In genomic region chr22:20575724-20576444, GRCh38 we compare ENCODE assay signal across 16 cellular contexts.
DNase-seq lines count a peak whose midpoint lies in the region; ATAC-seq and TF ChIP-seq lines count a peak whose summit lies in the region.
"Had no signal": no experiment of that assay in that cellular context is flagged by ENCODE, and none has a peak within 500 bp of the region (broad histone marks: within the 10 kb centered on the region; RNA-seq: fewer than 3 reads in every experiment).

No MANE protein-coding gene starts in this region.

- H3K9ac ChIP-seq in BLaER1 (no peak overlapping the region), H9 (ENCODE audit: extremely low read depth, insufficient read length, low read length) (no peak overlapping the region)
- H3K9ac ChIP-seq in BLaER1 treated with 17β-estradiol and CSF1 and Interleukin-3, amounts not matched to agents 10 nM and 100 nM, result no peak overlapping the region; a peak in 1 of 22 replicates

- H3K4me1 Mint-ChIP-seq in activated T-helper 2 cell treated with anti-CD3 and anti-CD28 coated beads, Interferon-gamma antibody, Interleukin-2, Interleukin-4, amounts not matched to agents 10 μg/mL and 5 μg/mL and 100 μg/mL, durations not matched to agents 14 hours and 24 hours and 36 hours (ENCODE audit: low read depth), result peaks cover 21% of the 10 kb centered on the region
- H3K4me1 Mint-ChIP-seq in H9, result peaks cover 0 to 7% of the 10 kb centered on the region in 2 experiments; a peak in 1 of 4 replicates

- peaks cover 77% of the 10 kb centered on the region for H3K36me3 Mint-ChIP-seq in activated T-helper 2 cell treated with anti-CD3 and anti-CD28 coated beads, Interferon-gamma antibody, Interleukin-2, Interleukin-4, amounts not matched to agents 10 μg/mL and 5 μg/mL and 100 μg/mL, durations not matched to agents 14 hours and 24 hours and 36 hours (ENCODE audit: low read depth)
- H3K36me3 Mint-ChIP-seq in H9 (ENCODE audit: insufficient read depth in 1 of 3, low read depth in 3 of 3), result peaks cover 19 to 60% (median 42%) of the 10 kb centered on the region in 3 experiments; a peak in 6 of 7 replicates

- H3K79me2 ChIP-seq in H9 (ENCODE audit: insufficient read depth, low read length), result no peaks in the 10 kb centered on the region

- H2AFZ ChIP-seq in H9 (ENCODE audit: low read length), result no peak overlapping the region

- no peak overlapping the region for H3T11ph ChIP-seq in H9 (ENCODE audit: low read length)

- intact Hi-C loops in activated T-helper 2 cell treated with anti-CD3 and anti-CD28 coated beads, Interferon-gamma antibody, Interleukin-2, Interleukin-4, amounts not matched to agents 10 μg/mL and 5 μg/mL and 100 μg/mL, durations not matched to agents 14 hours and 24 hours and 36 hours (cut with micrococcal nuclease), result no loop called here
- intact Hi-C loops in Right ventricle myocardium superior (cut with DNase I), result no loop called here

- no peak overlapping the region for H3K23ac ChIP-seq in H9 (ENCODE audit: insufficient read length, low read depth, low read length)

- H2AK5ac ChIP-seq in H9 (ENCODE audit: insufficient read length, low read length), result no peak overlapping the region

- H3K23me2 ChIP-seq in H9 (ENCODE audit: insufficient read length, low read depth, low read length, poor library complexity, severe bottlenecking), result no peaks in the 10 kb centered on the region

- no peak overlapping the region for H3K14ac ChIP-seq in H9 (ENCODE audit: insufficient read depth, low read length)

- H3K9me3 Mint-ChIP-seq in activated T-helper 2 cell treated with anti-CD3 and anti-CD28 coated beads, Interferon-gamma antibody, Interleukin-2, Interleukin-4, amounts not matched to agents 10 μg/mL and 5 μg/mL and 100 μg/mL, durations not matched to agents 14 hours and 24 hours and 36 hours, result no peaks in the 10 kb centered on the region
- H3K9me3 Mint-ChIP-seq in H9, result no peaks in the 10 kb centered on the region
- H3K9me3 Mint-ChIP-seq: CD8-positive, alpha-beta T cell had no signal

- H3K27ac ChIP-seq in BLaER1 (peak overlapping the region; percentile 21; the same call in 1 of the 2 replicates), neutrophil (peak overlapping the region; percentile 52), H9 (ENCODE audit: insufficient read length, low read depth, low read length) (no peak overlapping the region)
- H3K27ac ChIP-seq in BLaER1 treated with 17β-estradiol and CSF1 and Interleukin-3, amounts not matched to agents 10 nM and 100 nM, result peak overlapping the region in 5 of 11 experiments; percentile 19 to 43 (median 27); a peak in 2 of 22 replicates
- H3K27ac ChIP-seq: SK-N-MC had no signal

- H3K27ac Mint-ChIP-seq in activated T-helper 2 cell treated with anti-CD3 and anti-CD28 coated beads, Interferon-gamma antibody, Interleukin-2, Interleukin-4, amounts not matched to agents 10 μg/mL and 5 μg/mL and 100 μg/mL, durations not matched to agents 14 hours and 24 hours and 36 hours, result peak overlapping the region; percentile 46
- no peak overlapping the region for H3K27ac Mint-ChIP-seq in H9
- H3K27ac Mint-ChIP-seq: CD8-positive, alpha-beta T cell had no signal

- H2BK120ac ChIP-seq in H9 (ENCODE audit: low read depth, low read length, poor library complexity, severe bottlenecking), result no peak overlapping the region

- no peak overlapping the region for H2BK20ac ChIP-seq in H9 (ENCODE audit: low read depth, low read length, poor library complexity, severe bottlenecking)

- DNase-seq in activated T-helper 2 cell treated with anti-CD3 and anti-CD28 coated beads, Interferon-gamma antibody, Interleukin-2, Interleukin-4, amounts not matched to agents 10 μg/mL and 5 μg/mL and 100 μg/mL, durations not matched to agents 14 hours and 24 hours and 36 hours (ENCODE audit: low spot score), result no peak
- DNase-seq in Right ventricle myocardium superior (no peak), H9 (no peak)
- DNase-seq: DMS79 treated with DMSO at 0.1 percent for 48 hours, HCEC 1CT, NCI-H1436, NCI-H2029 treated with DMSO at 0.1 percent for 48 hours, NCI-H2171 treated with DMSO at 0.1 percent for 48 hours, NCI-H748 treated with DMSO at 0.1 percent for 48 hours, PC-3 had no signal

- H3K27me3 ChIP-seq in BLaER1 (no peaks in the 10 kb centered on the region), neutrophil (no peaks in the 10 kb centered on the region), H9 (ENCODE audit: insufficient read depth, low read length) (no peaks in the 10 kb centered on the region)
- H3K27me3 ChIP-seq in BLaER1 treated with 17β-estradiol and CSF1 and Interleukin-3, amounts not matched to agents 10 nM and 100 nM, result no peaks in the 10 kb centered on the region

- H4K8ac ChIP-seq in H9 (replicated peaks; ENCODE audit: insufficient read length, low read depth, low read length), result no peak overlapping the region

- H2BK5ac ChIP-seq in H9 (ENCODE audit: insufficient read length, low read length), result no peak overlapping the region

- H3K27me3 Mint-ChIP-seq in activated T-helper 2 cell treated with anti-CD3 and anti-CD28 coated beads, Interferon-gamma antibody, Interleukin-2, Interleukin-4, amounts not matched to agents 10 μg/mL and 5 μg/mL and 100 μg/mL, durations not matched to agents 14 hours and 24 hours and 36 hours (ENCODE audit: low read depth), result no peaks in the 10 kb centered on the region
- H3K27me3 Mint-ChIP-seq in H9 (ENCODE audit: low read depth), result no peaks in the 10 kb centered on the region

- H3K9me3 ChIP-seq in BLaER1, result no peaks in the 10 kb centered on the region
- no peaks in the 10 kb centered on the region for H3K9me3 ChIP-seq in BLaER1 treated with 17β-estradiol and CSF1 and Interleukin-3, amounts not matched to agents 10 nM and 100 nM (replicated peaks in 1 of 11)
- H3K9me3 ChIP-seq in neutrophil, result no peaks in the 10 kb centered on the region
- H3K9me3 ChIP-seq in H9 (ENCODE audit: control insufficient read depth, low read depth, low read length), result no peaks in the 10 kb centered on the region

- no peak overlapping the region for H4K91ac ChIP-seq in H9 (ENCODE audit: insufficient read length, low read depth, low read length)

- TF ChIP-seq CTCF in neutrophil (IDR thresholded peaks at IDR 0.05) (no peak), H9 (conservative IDR thresholded peaks at IDR 0.05) (no peak)

- H3K79me1 ChIP-seq in H9 (ENCODE audit: insufficient read depth, low read depth, low read length, poor library complexity, severe bottlenecking), result no peaks in the 10 kb centered on the region

- no peak overlapping the region for H3K56ac ChIP-seq in H9 (ENCODE audit: insufficient read length, low read depth, low read length)

- no peak overlapping the region for H3K4me3 Mint-ChIP-seq in activated T-helper 2 cell treated with anti-CD3 and anti-CD28 coated beads, Interferon-gamma antibody, Interleukin-2, Interleukin-4, amounts not matched to agents 10 μg/mL and 5 μg/mL and 100 μg/mL, durations not matched to agents 14 hours and 24 hours and 36 hours (ENCODE audit: low read depth)
- no peak overlapping the region for H3K4me3 Mint-ChIP-seq in H9
- H3K4me3 Mint-ChIP-seq: CD8-positive, alpha-beta T cell had no signal

- peaks cover 98% of the 10 kb centered on the region for H4K20me1 ChIP-seq in BLaER1
- H4K20me1 ChIP-seq in BLaER1 treated with 17β-estradiol and CSF1 and Interleukin-3, amounts not matched to agents 10 nM and 100 nM, result peaks cover 57 to 100% (median 93%) of the 10 kb centered on the region in 11 experiments
- peaks cover 1% of the 10 kb centered on the region for H4K20me1 ChIP-seq in H9 (ENCODE audit: control insufficient read depth, insufficient read depth, insufficient read length)

- H3K4me2 ChIP-seq in BLaER1, result no peak overlapping the region
- peak overlapping the region in 8 of 11 experiments; percentile 9 to 68 (median 47); a peak in 13 of 22 replicates for H3K4me2 ChIP-seq in BLaER1 treated with 17β-estradiol and CSF1 and Interleukin-3, amounts not matched to agents 10 nM and 100 nM
- H3K4me2 ChIP-seq in H9 (ENCODE audit: insufficient read depth, insufficient read length, low read length), result no peak overlapping the region

- H2BK15ac ChIP-seq in H9 (ENCODE audit: low read depth, low read length), result no peak overlapping the region

- H3K4me3 ChIP-seq in BLaER1 (no peak overlapping the region), neutrophil (ENCODE audit: low read depth in 1 of 2, low read length in 1 of 2) (no peak overlapping the region)
- H3K4me3 ChIP-seq in BLaER1 treated with 17β-estradiol and CSF1 and Interleukin-3, amounts not matched to agents 10 nM and 100 nM, result no peak overlapping the region
- H3K4me3 ChIP-seq: SK-N-MC had no signal

- WGBS in H9 (ENCODE audit: extremely low coverage, insufficient read length, low lambda C conversion rate), result no CpG with 5 or more reads among the region's 6 CpGs

- peaks cover 28% of the 10 kb centered on the region for H3K4me1 ChIP-seq in BLaER1
- peaks cover 15 to 33% (median 25%) of the 10 kb centered on the region in 10 experiments for H3K4me1 ChIP-seq in BLaER1 treated with 17β-estradiol and CSF1 and Interleukin-3, amounts not matched to agents 10 nM and 100 nM
- peaks cover 4 to 6% of the 10 kb centered on the region in 2 experiments for H3K4me1 ChIP-seq in neutrophil (ENCODE audit: control insufficient read depth in 1 of 2, insufficient read depth in 1 of 2, low read depth in 1 of 2, low read length in 1 of 2)
- no peaks in the 10 kb centered on the region for H3K4me1 ChIP-seq in H9 (ENCODE audit: insufficient read depth, low read length)

- ATAC-seq in HG03108 (IDR thresholded peaks at IDR 0.05; ENCODE audit: unreplicated experiment), result no peak
- ATAC-seq in Right ventricle myocardium superior (ENCODE audit: poor library complexity), result no peak
- ATAC-seq: CD8-positive, alpha-beta T cell; PC-3 had no signal

- no peak overlapping the region for H3K18ac ChIP-seq in H9 (ENCODE audit: insufficient read length, low read depth, low read length)

- no peak overlapping the region for H3K4ac ChIP-seq in H9 (ENCODE audit: low read depth, low read length)

- H4K5ac ChIP-seq in H9 (ENCODE audit: insufficient read length, low read depth, low read length), result no peak overlapping the region

- peaks cover 99% of the 10 kb centered on the region for H3K36me3 ChIP-seq in BLaER1
- peaks cover 96 to 100% (median 98%) of the 10 kb centered on the region in 11 experiments for H3K36me3 ChIP-seq in BLaER1 treated with 17β-estradiol and CSF1 and Interleukin-3, amounts not matched to agents 10 nM and 100 nM
- H3K36me3 ChIP-seq in neutrophil, result peaks cover 99% of the 10 kb centered on the region

- no peak overlapping the region for H2BK12ac ChIP-seq in H9 (ENCODE audit: insufficient read length, low read depth, low read length)

Comparison
In these comparisons a context has a peak if more than half of its experiments do, and no peak if none do; other contexts are left out.
1. H3K4me2 ChIP-seq: peak in BLaER1 treated with 17β-estradiol and CSF1 and Interleukin-3, amounts not matched to agents 10 nM and 100 nM (8 of 11); none in BLaER1 (single experiment) and H9 (single experiment).